In genomic region chr17:79681101-79681621, GRCh38 we compare ENCODE assay signal across 25 cellular contexts. TPM values are rescaled to one million over a fixed set of nuclear protein-coding genes. Genes with fewer than 3 reads are reported as not detected.
DNase-seq lines count a peak whose midpoint lies in the region; ATAC-seq, FAIRE-seq and TF ChIP-seq lines count a peak whose summit lies in the region.
"Had no signal": no experiment of that assay in that cellular context is flagged by ENCODE, and none has a peak within 500 bp of the region (broad histone marks: within the 10 kb centered on the region; RNA-seq: fewer than 3 reads in every experiment).

No MANE protein-coding gene starts in this region.

- no peaks in the 10 kb centered on the region for H3K9me1 ChIP-seq in K562 (ENCODE audit: control insufficient read depth, insufficient read depth, low read length)

- H3K4me3 ChIP-seq in GM23338 (no peak overlapping the region), HEK293 (ENCODE audit: low read depth, low read length) (no peak overlapping the region), K562 (no peak overlapping the region), neuronal stem cell (ENCODE audit: low read length in 2 of 2) (no peak overlapping the region)
- H3K4me3 ChIP-seq: Peyer's patch had no signal

- no peaks in the 10 kb centered on the region for H3K27me3 ChIP-seq in GM23338 (ENCODE audit: insufficient read depth)
- peaks cover 47 to 85% of the 10 kb centered on the region in 2 experiments for H3K27me3 ChIP-seq in K562 (ENCODE audit: control insufficient read depth in 2 of 2, insufficient read depth in 2 of 2, low read length in 2 of 2)
- H3K27me3 ChIP-seq in neuronal stem cell (ENCODE audit: control insufficient read depth in 3 of 3, insufficient read depth in 3 of 3, low read depth in 1 of 3, low read length in 3 of 3): peaks cover 0 to 34% (median 0%) of the 10 kb centered on the region in 3 experiments
- H3K27me3 ChIP-seq: Peyer's patch had no signal

- H3K9me3 Mint-ChIP-seq in GM23338: no peaks in the 10 kb centered on the region; the same call in 2 of the 3 replicates

- H3K4ac ChIP-seq in neuronal stem cell (ENCODE audit: low read length): no peak overlapping the region

- 2% methylated on average over 12 of the region's 14 CpGs for WGBS in K562 (ENCODE audit: insufficient coverage, low coverage, missing lambda C conversion rate)
- WGBS in neuronal stem cell (ENCODE audit: extremely low coverage in 2 of 2, insufficient read length in 2 of 2, insufficient replicate concordance in 1 of 2), 2 donors: no CpG with 5 or more reads among the region's 14 CpGs

- H3K14ac ChIP-seq in neuronal stem cell (ENCODE audit: low read length): no peak overlapping the region

- H3K23ac ChIP-seq in neuronal stem cell (ENCODE audit: low read depth, low read length, poor library complexity): peak overlapping the region; percentile 68

- no peaks in the 10 kb centered on the region for H3K9me2 ChIP-seq in GM23338 (ENCODE audit: insufficient read depth)

- intact Hi-C loops in K562 (cut with micrococcal nuclease): no loop called here

- POLR2A ChIA-PET in HEK293 (lab: Yijun Ruan, JAX): no interaction called here
- POLR2A ChIA-PET in K562 (lab: Yijun Ruan, JAX): interaction anchor here (0.6 kb wide), 1 partner anchor 10 kb away, joined by 4 read pairs; no protein-coding TSS in a partner anchor

- no peak overlapping the region for H2BK5ac ChIP-seq in neuronal stem cell (ENCODE audit: low read length)

- H3F3A ChIP-seq in GM23338 (replicated peaks; ENCODE audit: low read depth): no peaks in the 10 kb centered on the region

- TF ChIP-seq EP300 in K562 (IDR thresholded peaks at IDR 0.05; ENCODE audit: low read length): no peak

- H3K79me1 ChIP-seq in neuronal stem cell (ENCODE audit: low read depth, low read length): no peaks in the 10 kb centered on the region

- H3K4me2 ChIP-seq in GM23338 (no peak overlapping the region), K562 (ENCODE audit: insufficient read depth, low read length) (no peak overlapping the region), neuronal stem cell (ENCODE audit: insufficient read depth, low read length, poor library complexity, severe bottlenecking) (no peak overlapping the region)

- no peak overlapping the region for H2BK12ac ChIP-seq in neuronal stem cell (ENCODE audit: low read length)

- H3K27ac Mint-ChIP-seq in GM23338: no peak overlapping the region
- H3K27ac Mint-ChIP-seq: B cell had no signal

- no TSS peak for BruUV-seq in K562 (replicated peaks; lab: Mats Ljungman, UMichigan)

- TF ChIP-seq CTCF in GM23338 (conservative IDR thresholded peaks at IDR 0.05; ENCODE audit: low read depth in 2 of 2) (no peak; a peak in 1 of 4 replicates), HEK293 (tag by site-specific recombination; IDR thresholded peaks at IDR 0.05) (0 out of 2 replicates have a peak, but pooled peaks have one; percentile 22), K562 (IDR thresholded peaks at IDR 0.05 in 2 of 3, conservative IDR thresholded peaks at IDR 0.05 in 1 of 3; ENCODE audit: insufficient read depth in 2 of 3, low read depth in 1 of 3, low read length in 3 of 3) (no peak)

- peaks cover 5% of the 10 kb centered on the region for H3K27me3 Mint-ChIP-seq in GM23338 (ENCODE audit: insufficient read depth, low read depth, poor library complexity)

- no peak overlapping the region for H2BK120ac ChIP-seq in neuronal stem cell (ENCODE audit: low read depth, low read length)

- ATAC-seq in GM23338: peak; percentile 32
- peak; percentile 26; the same call in 1 of the 3 replicates for ATAC-seq in K562

- peak overlapping the region; percentile 83 for H3K18ac ChIP-seq in neuronal stem cell (ENCODE audit: low read length)

- TF ChIP-seq POLR2A in K562 (conservative IDR thresholded peaks at IDR 0.05): no peak

- in situ Hi-C loops in K562 (cut with MboI): no loop called here

- H3K9me3 ChIP-seq in HEK293 (ENCODE audit: control insufficient read depth, insufficient read depth, low read depth, low read length) (no peaks in the 10 kb centered on the region), K562 (replicated peaks; ENCODE audit: control insufficient read depth, insufficient read depth, low read depth, low read length) (no peaks in the 10 kb centered on the region), neuronal stem cell (replicated peaks in 1 of 2; ENCODE audit: control insufficient read depth in 2 of 2, insufficient read depth in 1 of 2, low read depth in 1 of 2, low read length in 2 of 2) (no peaks in the 10 kb centered on the region)
- H3K9me3 ChIP-seq: Peyer's patch had no signal

- H4K91ac ChIP-seq in neuronal stem cell (ENCODE audit: low read depth, low read length, poor library complexity): no peak overlapping the region

- H3K79me2 ChIP-seq in GM23338 (replicated peaks; ENCODE audit: insufficient read depth) (no peaks in the 10 kb centered on the region), K562 (ENCODE audit: control insufficient read depth, insufficient read depth, low read length) (no peaks in the 10 kb centered on the region)

- no peaks in the 10 kb centered on the region for H4K20me1 ChIP-seq in GM23338 (replicated peaks; ENCODE audit: insufficient read depth)
- 0 out of 2 replicates have a peak, but pooled peaks cover 2% of the 10 kb centered on the region for H4K20me1 ChIP-seq in K562 (replicated peaks; ENCODE audit: control insufficient read depth, insufficient read depth, low read length)

- H3K36me3 Mint-ChIP-seq in GM23338 (ENCODE audit: low read depth): no peaks in the 10 kb centered on the region

- H3K4me1 ChIP-seq in GM23338 (ENCODE audit: insufficient read depth) (no peaks in the 10 kb centered on the region; the same call in 1 of the 2 replicates), HEK293 (ENCODE audit: control insufficient read depth, insufficient read depth, low read length) (no peaks in the 10 kb centered on the region), K562 (replicated peaks in 1 of 2; ENCODE audit: control insufficient read depth in 2 of 2, insufficient read depth in 2 of 2, low read length in 2 of 2) (peaks cover 0 to 5% of the 10 kb centered on the region in 2 experiments; a peak in 2 of 5 replicates), neuronal stem cell (ENCODE audit: control insufficient read depth in 2 of 2, insufficient read depth in 1 of 2, low read depth in 1 of 2, low read length in 2 of 2) (peaks cover 0 to 2% of the 10 kb centered on the region in 2 donors)
- H3K4me1 ChIP-seq: Peyer's patch had no signal

- H3K4me3 Mint-ChIP-seq in GM23338: no peak overlapping the region
- H3K4me3 Mint-ChIP-seq: B cell had no signal

- no peak overlapping the region for H2AFZ ChIP-seq in GM23338
- no peak overlapping the region for H2AFZ ChIP-seq in K562 (ENCODE audit: low read depth, low read length)
- H2AFZ ChIP-seq in neuronal stem cell (ENCODE audit: low read length): no peak overlapping the region

- H3K9ac ChIP-seq in K562 (ENCODE audit: insufficient read depth in 1 of 2, low read depth in 2 of 2, low read length in 2 of 2) (no peak overlapping the region), neuronal stem cell (ENCODE audit: low read depth, low read length, poor library complexity) (no peak overlapping the region)

- H3K36me3 ChIP-seq in GM23338 (ENCODE audit: insufficient read depth) (no peaks in the 10 kb centered on the region), HEK293 (ENCODE audit: control insufficient read depth in 2 of 2, insufficient read depth in 1 of 2, low read length in 2 of 2) (no peaks in the 10 kb centered on the region), K562 (ENCODE audit: control insufficient read depth, insufficient read depth, low read length) (no peaks in the 10 kb centered on the region), neuronal stem cell (replicated peaks in 1 of 2; ENCODE audit: control insufficient read depth in 2 of 2, insufficient read depth in 2 of 2, low read length in 2 of 2) (no peaks in the 10 kb centered on the region)
- H3K36me3 ChIP-seq: Peyer's patch had no signal

- H4K8ac ChIP-seq in neuronal stem cell (ENCODE audit: low read depth, low read length): no peak overlapping the region

- no peak overlapping the region for H3K27ac ChIP-seq in GM23338 (ENCODE audit: low read depth)
- no peak overlapping the region for H3K27ac ChIP-seq in HEK293 (ENCODE audit: extremely low read depth, low read depth, low read length)
- H3K27ac ChIP-seq in K562 (ENCODE audit: extremely low read depth, low read depth, low read length): no peak overlapping the region
- H3K27ac ChIP-seq in neuronal stem cell (replicated peaks; ENCODE audit: low read length): no peak overlapping the region
- no peak overlapping the region for H3K27ac ChIP-seq in caudate nucleus (ENCODE audit: low read depth, low read length)
- H3K27ac ChIP-seq: Peyer's patch had no signal

- no peak for DNase-seq in GM23338 (ENCODE audit: low spot score)
- DNase-seq in K562 (ENCODE audit: extremely low read depth in 1 of 4, low spot score in 3 of 4): no peak
- DNase-seq in neuronal stem cell (ENCODE audit: low spot score): no peak
- DNase-seq in nucleus accumbens (lab: John Stamatoyannopoulos, UW): no peak
- no peak for DNase-seq in NCI-H2196 (lab: John Stamatoyannopoulos, UW; ENCODE audit: unreplicated experiment)
- DNase-seq in caudate nucleus (lab: John Stamatoyannopoulos, UW): no peak
- DNase-seq: Calu3, DMS53, Karpas-422, NCI-H1092, NCI-H1417 treated with DMSO at 0.1 percent for 48 hours, NCI-H1694 treated with DMSO at 0.1 percent for 48 hours, NCI-H2081, NCI-H226, NCI-H510A, NCI-H69, Peyer's patch, SHP77 treated with DMSO at 0.1 percent for 48 hours, T-helper 1 cell had no signal

- H3K4me1 Mint-ChIP-seq in GM23338: peaks cover 8% of the 10 kb centered on the region
- H3K4me1 Mint-ChIP-seq: B cell had no signal

- H2BK15ac ChIP-seq in neuronal stem cell (ENCODE audit: low read length): peak overlapping the region; percentile 39

- FAIRE-seq in K562 (lab: Jason Lieb, UNC): no peak
- FAIRE-seq: GM18507 had no signal

- TF ChIP-seq RAD21 in K562 (CRISPR knock-in tag; conservative IDR thresholded peaks at IDR 0.05 in 1 of 2, IDR thresholded peaks at IDR 0.05 in 1 of 2): no peak

- no peak overlapping the region for H2AK5ac ChIP-seq in neuronal stem cell (ENCODE audit: low read depth, low read length)

- CTCF ChIA-PET in HEK293 (lab: Yijun Ruan, JAX) (interaction anchor here (0.6 to 1.2 kb wide), 4 partner anchors 22 to 401 kb away, joined by 3 to 8 read pairs (median 6); no protein-coding TSS in a partner anchor), K562 (lab: Yijun Ruan, JAX; ENCODE audit: low intra/inter-chr PET ratio) (no interaction called here)

RNA-seq across cellular contexts. Expression of gene ENPP7, which starts 49.6 kb away (rescaled TPM):
- not detected in 2 replicates for total RNA-seq in GM23338 (2014; rRNA removed; shearing (Covaris generic))
- not detected in 2 replicates for polyA plus RNA-seq in GM23338 (2016; fragmentation: Nextera tagmentation; extraction: Ambion mirVana)
- total RNA-seq in K562 (2011; cell fraction: chromatin; rRNA removed; ENCODE audit: low replicate concordance): not detected in 2 replicates
- total RNA-seq in K562 (2011; cell fraction: nucleolus; rRNA removed): not detected in 2 replicates
- not detected in 2 replicates for total RNA-seq in K562 (2011; cell fraction: nucleoplasm; rRNA removed)
- total RNA-seq in K562 (2014; rRNA removed): not detected in 2 replicates
- not detected in 2 replicates for total RNA-seq in K562 (2014; rRNA removed; fragmentation: Illumina TruSeq; extraction: Trizol)
- total RNA-seq in K562 (2015; rRNA removed; fragmentation: Illumina TruSeq; extraction: Trizol): not detected in 2 replicates
- not detected in 2 replicates for total RNA-seq in K562 (2021)
- polyA plus RNA-seq in K562 (2011; rRNA removed): not detected in 2 replicates
- not detected in 2 replicates for polyA plus RNA-seq in K562 (2011; cell fraction: cytosol; rRNA removed)
- not detected in 2 replicates for polyA plus RNA-seq in K562 (2011; cell fraction: nucleus; rRNA removed)
- not detected in 2 replicates for polyA plus RNA-seq in K562 (2012)
- polyA plus RNA-seq in K562 (2014; fragmentation: Illumina TruSeq; extraction: Trizol): not detected in 2 replicates
- not detected for polyA plus RNA-seq in K562 (2014; fragmentation: Nextera tagmentation; extraction: Ambion mirVana)
- polyA plus RNA-seq in K562 (2014; rRNA removed): not detected in 2 replicates
- not detected in 2 replicates for polyA minus RNA-seq in K562 (2011; rRNA and poly(A)+ RNA removed)
- polyA minus RNA-seq in K562 (2011; cell fraction: cytosol; rRNA and poly(A)+ RNA removed): not detected in 2 replicates
- not detected in 2 replicates for polyA minus RNA-seq in K562 (2011; cell fraction: nucleus; rRNA and poly(A)+ RNA removed)
- polyA plus RNA-seq in neuronal stem cell (2013, experiment 1 of 2): not detected
- polyA plus RNA-seq in neuronal stem cell (2013, experiment 2 of 2): not detected
- total RNA-seq: Calu3, Daoy, G401, H4 had no signal
